16 cellular contexts compared by ENCODE assay signal in the genomic region with DNA sequence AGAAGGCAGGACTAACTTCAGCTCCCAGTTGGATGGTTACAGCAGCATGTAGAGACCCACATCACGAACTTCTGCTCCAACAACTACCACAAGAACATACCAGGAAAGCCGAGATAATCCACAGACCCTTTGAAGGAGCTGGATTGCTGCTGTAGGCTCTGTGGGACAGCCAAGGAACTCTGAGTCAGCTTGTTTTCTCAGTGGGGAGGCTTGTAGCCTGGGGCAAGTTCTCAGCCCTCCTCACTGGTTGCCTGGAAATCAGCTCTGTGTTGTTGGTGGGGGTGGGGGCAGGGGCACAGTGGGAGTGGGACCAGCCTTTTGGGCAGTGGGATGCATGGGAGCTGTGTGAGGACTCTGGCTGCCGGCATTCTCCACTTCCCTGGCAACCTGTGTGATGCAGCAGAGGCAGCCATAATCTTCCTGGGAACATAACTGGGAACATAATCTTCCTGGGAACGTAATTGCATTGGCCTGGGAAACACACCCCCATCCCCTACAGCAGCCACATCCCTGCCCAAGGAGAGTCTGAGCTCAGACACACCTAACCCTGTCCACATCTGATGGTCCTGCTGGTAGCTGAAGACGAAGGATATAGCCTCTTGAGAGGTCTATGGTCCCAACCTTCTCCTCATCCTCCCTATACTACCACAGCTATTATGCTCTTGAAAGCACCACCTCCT.
DNase-seq lines count a peak whose midpoint lies in the region; ATAC-seq and TF ChIP-seq lines count a peak whose summit lies in the region.
"Had no signal": no experiment of that assay in that cellular context is flagged by ENCODE, and none has a peak within 500 bp of the region (broad histone marks: within the 10 kb centered on the region; RNA-seq: fewer than 3 reads in every experiment).

No MANE protein-coding gene starts in this region.

- H3K27ac ChIP-seq in heart left ventricle: no peak overlapping the region
- H3K27ac ChIP-seq: cardiac muscle cell had no signal

- 90 to 95% (median 93%) methylated on average over 4 to 5 of the region's 5 CpGs for WGBS in heart left ventricle, 4 donors

- no peak for ATAC-seq in heart left ventricle
- ATAC-seq: activated CD4-positive, alpha-beta T cell treated with anti-CD3 and anti-CD28 coated beads for 36 hours; naive thymus-derived CD4-positive, alpha-beta T cell had no signal

- H3K9me3 ChIP-seq in heart left ventricle: peaks cover 0 to 11% (median 0%) of the 10 kb centered on the region in 12 donors

- H3K36me3 ChIP-seq in heart left ventricle: no peaks in the 10 kb centered on the region
- H3K36me3 ChIP-seq: cardiac muscle cell had no signal

- H3K4me3 ChIP-seq in astrocyte of the cerebellum (ENCODE audit: low read depth, low read length) (no peak overlapping the region), fibroblast of villous mesenchyme (ENCODE audit: low read depth, low read length) (no peak overlapping the region), heart left ventricle (no peak overlapping the region)
- H3K4me3 ChIP-seq: cardiac muscle cell had no signal

- TF ChIP-seq POLR2A in heart left ventricle (IDR thresholded peaks at IDR 0.05): no peak

- intact Hi-C loops in heart left ventricle (cut with DNase I): no loop called here

- H3K27me3 ChIP-seq in heart left ventricle: no peaks in the 10 kb centered on the region
- H3K27me3 ChIP-seq: cardiac muscle cell had no signal

- in situ Hi-C loops in astrocyte of the cerebellum (cut with HindIII; ENCODE audit: low sequenced_read_pairs): no loop called here

- H3K4me1 ChIP-seq in heart left ventricle: no peaks in the 10 kb centered on the region

- DNase-seq in A172 (ENCODE audit: low spot score): peak; percentile 42
- DNase-seq in HT1080 (ENCODE audit: low read depth): peak; percentile 82
- peak; percentile 98 for DNase-seq in astrocyte of the cerebellum (ENCODE audit: low read depth)
- peak; percentile 75 for DNase-seq in fibroblast of villous mesenchyme (ENCODE audit: low read depth)
- no peak for DNase-seq in NCI-H1092 treated with DMSO at 0.1 percent for 48 hours (lab: John Stamatoyannopoulos, UW)
- no peak for DNase-seq in heart left ventricle
- no peak for DNase-seq in stimulated activated CD8-positive, alpha-beta memory T cell treated with anti-CD3 and anti-CD28 coated beads, Interleukin-4, amount 100 ng/mL, for 48 hours
- no peak for DNase-seq in activated CD4-positive, alpha-beta T cell treated with anti-CD3 and anti-CD28 coated beads for 48 hours
- DNase-seq: 8988T; activated CD4-positive, alpha-beta T cell treated with anti-CD3 and anti-CD28 coated beads for 36 hours; activated T-cell treated with anti-CD3 and anti-CD28 coated beads, Interleukin-2, amount 50 U/mL, for 48 hours; foreskin melanocyte; KG1; naive thymus-derived CD4-positive, alpha-beta T cell; NCI-H187 treated with DMSO at 0.1 percent for 48 hours had no signal

- TF ChIP-seq CTCF in astrocyte of the cerebellum (IDR thresholded peaks at IDR 0.05; ENCODE audit: low read depth, low read length, missing control alignments) (no peak), fibroblast of villous mesenchyme (IDR thresholded peaks at IDR 0.05; ENCODE audit: insufficient read depth, low read depth, low read length) (no peak), heart left ventricle (IDR thresholded peaks at IDR 0.05) (no peak)

Comparison
In these comparisons a context has a peak if more than half of its experiments do, and no peak if none do; other contexts are left out.
1. DNase-seq: peak in A172 (single experiment), HT1080 (single experiment), astrocyte of the cerebellum (single experiment) and fibroblast of villous mesenchyme (single experiment); none in NCI-H1092 treated with DMSO at 0.1 percent for 48 hours (single experiment), heart left ventricle (0 of 5), stimulated activated CD8-positive, alpha-beta memory T cell treated with anti-CD3 and anti-CD28 coated beads, Interleukin-4, amount 100 ng/mL, for 48 hours (single experiment) and activated CD4-positive, alpha-beta T cell treated with anti-CD3 and anti-CD28 coated beads for 48 hours (single experiment).